Comparison of ENCODE assay signal across 2 cellular contexts in the genomic region with DNA sequence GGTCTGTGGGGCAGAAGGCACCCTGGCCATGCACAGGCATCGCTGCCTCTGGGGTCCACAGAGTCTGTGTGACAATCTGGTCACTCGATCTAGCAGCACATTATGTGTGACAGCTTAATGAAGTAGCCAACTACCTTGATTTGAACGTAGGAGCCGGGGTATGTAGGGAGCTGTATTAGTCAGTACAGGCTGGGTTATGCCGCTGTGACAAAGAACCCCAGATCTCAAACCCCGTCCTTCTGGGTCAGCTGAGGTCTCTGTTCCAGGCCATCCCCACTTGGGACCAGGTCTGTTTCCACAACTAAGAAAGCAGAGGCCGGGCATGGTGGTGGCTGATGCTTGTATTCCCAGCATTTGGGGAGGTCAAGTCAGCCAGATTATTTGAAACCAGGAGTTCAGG.
TF ChIP-seq lines count a peak whose summit lies in the region.

No MANE protein-coding gene starts in this region.

TF ChIP-seq in K562, 482 proteins besides CTCF, POLR2A, EP300 and RAD21:
- TF ChIP-seq ZNF12 (CRISPR knock-in tag; IDR thresholded peaks at IDR 0.05) (peak; percentile 100), PTRF (tag; IDR thresholded peaks at IDR 0.05) (no peak)

TF ChIP-seq in GM12891, 5 proteins besides CTCF, POLR2A, EP300 and RAD21:
- TF ChIP-seq TAF1 (IDR thresholded peaks at IDR 0.05; ENCODE audit: low read depth, low read length) (no peak), SPI1 (IDR thresholded peaks at IDR 0.05; ENCODE audit: low read depth, low read length) (no peak), POLR2AphosphoS5 (IDR thresholded peaks at IDR 0.05; ENCODE audit: low read depth, low read length) (no peak), POU2F2 (IDR thresholded peaks at IDR 0.05; ENCODE audit: low read depth, low read length) (no peak), PAX5 (IDR thresholded peaks at IDR 0.05; ENCODE audit: insufficient read depth, low read length, severe bottlenecking) (no peak)
